In the genomic region with DNA sequence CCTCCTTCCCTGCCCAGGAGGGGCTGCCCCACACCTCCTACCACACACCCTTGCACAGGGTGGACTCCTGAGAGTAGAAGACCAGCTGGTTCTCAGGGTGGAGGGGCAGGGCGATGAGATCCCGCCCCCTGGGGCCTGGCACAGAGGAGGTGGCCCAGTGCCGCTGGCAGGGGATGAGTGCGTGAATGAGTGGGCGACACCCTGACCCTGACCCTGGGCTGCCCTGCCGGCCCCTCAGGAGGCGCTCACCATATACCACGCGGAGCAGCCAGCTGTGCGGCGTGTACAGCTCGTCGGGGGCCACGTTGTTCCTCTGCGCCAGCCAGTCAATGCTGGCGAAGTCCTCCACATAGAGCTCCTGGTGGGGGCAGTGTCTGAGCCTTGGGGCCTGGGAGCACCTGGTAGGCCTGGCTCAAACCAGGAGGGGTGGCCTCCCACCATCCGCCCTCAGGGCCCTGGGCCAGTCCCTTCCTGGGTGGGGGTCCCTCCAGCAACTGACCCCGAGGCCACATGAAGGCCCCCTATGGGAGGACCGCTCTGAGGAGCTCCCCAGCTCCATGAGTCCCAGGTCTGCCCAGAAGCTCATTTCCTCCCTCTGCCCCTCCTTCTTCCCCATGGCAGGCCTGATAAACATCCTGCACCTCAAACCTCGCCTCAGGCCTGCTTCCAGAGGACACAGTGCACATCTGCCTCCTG, we compare ENCODE assay signal across 24 cellular contexts. TPM values are rescaled to one million over a fixed set of nuclear protein-coding genes. Genes with fewer than 3 reads are reported as not detected.
DNase-seq lines count a peak whose midpoint lies in the region; ATAC-seq, FAIRE-seq and TF ChIP-seq lines count a peak whose summit lies in the region.
"Had no signal": no experiment of that assay in that cellular context is flagged by ENCODE, and none has a peak within 500 bp of the region (broad histone marks: within the 10 kb centered on the region; RNA-seq: fewer than 3 reads in every experiment).

No MANE protein-coding gene starts in this region.

- H3K27ac ChIP-seq in astrocyte (ENCODE audit: low read depth, low read length): no peak overlapping the region
- no peak overlapping the region for H3K27ac ChIP-seq in tibial artery
- H3K27ac ChIP-seq: BLaER1 treated with 17β-estradiol and CSF1 and Interleukin-3, amounts not matched to agents 10 nM and 100 nM; body of pancreas; epithelial cell of prostate; HL-60; uterus had no signal

- FAIRE-seq in astrocyte (lab: Jason Lieb, UNC): no peak
- FAIRE-seq: G401.6, GM18507, kidney had no signal

- H3K4me1 ChIP-seq in astrocyte (ENCODE audit: insufficient read depth, low read length) (no peaks in the 10 kb centered on the region), tibial artery (no peaks in the 10 kb centered on the region)
- H3K4me1 ChIP-seq: body of pancreas, uterus had no signal

- no peaks in the 10 kb centered on the region for H3K9me3 Mint-ChIP-seq in astrocyte (ENCODE audit: unreplicated experiment)
- H3K9me3 Mint-ChIP-seq: nephron progenitor cell; stimulated activated effector memory CD8-positive, alpha-beta T cell treated with anti-CD3 and anti-CD28 coated beads, Interleukin-12 subunit alpha, Interleukin-12 subunit beta, amount 100 ng/mL, for 72 hours had no signal

- DNase-seq in left cardiac atrium (peak; percentile 8), left ventricle myocardium superior (no peak), astrocyte (ENCODE audit: low read depth) (no peak), mesenteric fat pad (ENCODE audit: low spot score) (peak; percentile 83), tibial artery (peak; percentile 15 to 49)
- DNase-seq: body of pancreas; COR-L47; kidney; nephron progenitor cell; SK-N-SH; stimulated activated CD4-positive, alpha-beta T cell treated with anti-CD3 and anti-CD28 coated beads, Interleukin-12 subunit alpha, Interleukin-12 subunit beta, amount 100 ng/mL, for 4 hours; stimulated activated CD4-positive, alpha-beta T cell treated with anti-CD3 and anti-CD28 coated beads, Interleukin-4, amount 100 ng/mL, for 24 hours had no signal

- H3K27me3 Mint-ChIP-seq in astrocyte (ENCODE audit: low read depth, unreplicated experiment): no peaks in the 10 kb centered on the region

- no peaks in the 10 kb centered on the region for H3K36me3 ChIP-seq in astrocyte (ENCODE audit: insufficient read depth, low read length)
- H3K36me3 ChIP-seq in tibial artery: peaks cover 52 to 96% (median 87%) of the 10 kb centered on the region in 3 donors
- H3K36me3 ChIP-seq: uterus had no signal

- H3K4me3 Mint-ChIP-seq in astrocyte (ENCODE audit: unreplicated experiment): no peak overlapping the region
- H3K4me3 Mint-ChIP-seq: nephron progenitor cell; stimulated activated effector memory CD8-positive, alpha-beta T cell treated with anti-CD3 and anti-CD28 coated beads, Interleukin-12 subunit alpha, Interleukin-12 subunit beta, amount 100 ng/mL, for 72 hours had no signal

- peaks cover 4% of the 10 kb centered on the region for H3K79me2 ChIP-seq in astrocyte (ENCODE audit: insufficient read depth, low read length)

- H3K36me3 Mint-ChIP-seq in astrocyte (ENCODE audit: low read depth, unreplicated experiment): peaks cover 7% of the 10 kb centered on the region

- TF ChIP-seq CTCF in astrocyte (IDR thresholded peaks at IDR 0.05; ENCODE audit: insufficient read depth, low read depth, low read length) (no peak), tibial artery (IDR thresholded peaks at IDR 0.05) (no peak)

- no peak overlapping the region for H2AFZ ChIP-seq in astrocyte (ENCODE audit: low read depth, low read length)

- no peak overlapping the region for H3K9ac ChIP-seq in astrocyte (ENCODE audit: low read length)
- H3K9ac ChIP-seq: BLaER1 treated with 17β-estradiol and CSF1 and Interleukin-3, amounts not matched to agents 10 nM and 100 nM; SK-N-SH had no signal

- no peak for ATAC-seq in left cardiac atrium
- no peak for ATAC-seq in left ventricle myocardium superior
- ATAC-seq in GM21529 (IDR thresholded peaks at IDR 0.05; ENCODE audit: unreplicated experiment): no peak
- ATAC-seq in HG02642 (IDR thresholded peaks at IDR 0.05; ENCODE audit: poor library complexity, unreplicated experiment): no peak
- no peak for ATAC-seq in GM18858 (IDR thresholded peaks at IDR 0.05; ENCODE audit: unreplicated experiment)
- ATAC-seq: body of pancreas; right cardiac atrium; stimulated activated effector memory CD8-positive, alpha-beta T cell treated with anti-CD3 and anti-CD28 coated beads, Interleukin-12 subunit alpha, Interleukin-12 subunit beta, amount 100 ng/mL, for 72 hours had no signal

- no peak overlapping the region for H3K4me2 ChIP-seq in astrocyte (ENCODE audit: low read length)
- H3K4me2 ChIP-seq: BLaER1 treated with 17β-estradiol and CSF1 and Interleukin-3, amounts not matched to agents 10 nM and 100 nM; SK-N-SH had no signal

- H3K27me3 ChIP-seq in astrocyte (ENCODE audit: insufficient read depth, low read length): no peaks in the 10 kb centered on the region
- no peaks in the 10 kb centered on the region for H3K27me3 ChIP-seq in tibial artery
- H3K27me3 ChIP-seq: BLaER1 treated with 17β-estradiol and CSF1 and Interleukin-3, amounts not matched to agents 10 nM and 100 nM; body of pancreas; uterus had no signal

- no peak overlapping the region for H3K4me3 ChIP-seq in astrocyte (ENCODE audit: insufficient read depth, low read depth, low read length)
- no peak overlapping the region for H3K4me3 ChIP-seq in tibial artery
- H3K4me3 ChIP-seq: BLaER1 treated with 17β-estradiol and CSF1 and Interleukin-3, amounts not matched to agents 10 nM and 100 nM; body of pancreas; lung; uterus had no signal

- peaks cover 69% of the 10 kb centered on the region for H4K20me1 ChIP-seq in astrocyte (ENCODE audit: insufficient read depth, low read length)

- H3K9me3 ChIP-seq in astrocyte (ENCODE audit: insufficient read depth, low read depth, low read length) (no peaks in the 10 kb centered on the region), tibial artery (no peaks in the 10 kb centered on the region)
- H3K9me3 ChIP-seq: BLaER1 treated with 17β-estradiol and CSF1 and Interleukin-3, amounts not matched to agents 10 nM and 100 nM; body of pancreas; SK-N-SH; uterus had no signal

- intact Hi-C loops in left cardiac atrium (cut with DNase I): no loop called here
- intact Hi-C loops in left ventricle myocardium superior (cut with micrococcal nuclease): no loop called here
- intact Hi-C loops in tibial artery (cut with DNase I; ENCODE audit: low total_unique reads): no loop called here

- H3K4me1 Mint-ChIP-seq in astrocyte (ENCODE audit: low read depth, unreplicated experiment): peaks cover 2% of the 10 kb centered on the region

- peak overlapping the region; percentile 62 for H3K27ac Mint-ChIP-seq in astrocyte (ENCODE audit: unreplicated experiment)
- H3K27ac Mint-ChIP-seq: nephron progenitor cell; stimulated activated effector memory CD8-positive, alpha-beta T cell treated with anti-CD3 and anti-CD28 coated beads, Interleukin-12 subunit alpha, Interleukin-12 subunit beta, amount 100 ng/mL, for 72 hours had no signal

RNA-seq across cellular contexts. Expression of gene LSS, which starts 13.0 kb away (rescaled TPM):
- 10 to 100 TPM; 66.4 to 66.7 TPM for total RNA-seq in left cardiac atrium
- 58.3 TPM for total RNA-seq in left ventricle myocardium superior
- 58.1 and 83.2 TPM in 2 replicates for total RNA-seq in astrocyte
- total RNA-seq in mesenteric fat pad: 81.3 TPM

RNA-seq across cellular contexts. Expression of gene SPATC1L, which starts 31.3 kb away (rescaled TPM):
- 10 to 100 TPM in 1 of 2 donors, 1 to 10 TPM in 1; 10.0 to 11.0 TPM for total RNA-seq in left cardiac atrium
- total RNA-seq in left ventricle myocardium superior: 12.0 TPM
- 15.8 and 17.8 TPM in 2 replicates for total RNA-seq in astrocyte
- total RNA-seq in mesenteric fat pad: 5.9 TPM

Comparison
In these comparisons a context has a peak if more than half of its experiments do, and no peak if none do; other contexts are left out.
1. DNase-seq: peak in left cardiac atrium (single experiment), mesenteric fat pad (single experiment) and tibial artery (2 of 2); none in left ventricle myocardium superior (single experiment) and astrocyte (single experiment).